Comparison of ENCODE assay signal across 22 cellular contexts in the genomic region with DNA sequence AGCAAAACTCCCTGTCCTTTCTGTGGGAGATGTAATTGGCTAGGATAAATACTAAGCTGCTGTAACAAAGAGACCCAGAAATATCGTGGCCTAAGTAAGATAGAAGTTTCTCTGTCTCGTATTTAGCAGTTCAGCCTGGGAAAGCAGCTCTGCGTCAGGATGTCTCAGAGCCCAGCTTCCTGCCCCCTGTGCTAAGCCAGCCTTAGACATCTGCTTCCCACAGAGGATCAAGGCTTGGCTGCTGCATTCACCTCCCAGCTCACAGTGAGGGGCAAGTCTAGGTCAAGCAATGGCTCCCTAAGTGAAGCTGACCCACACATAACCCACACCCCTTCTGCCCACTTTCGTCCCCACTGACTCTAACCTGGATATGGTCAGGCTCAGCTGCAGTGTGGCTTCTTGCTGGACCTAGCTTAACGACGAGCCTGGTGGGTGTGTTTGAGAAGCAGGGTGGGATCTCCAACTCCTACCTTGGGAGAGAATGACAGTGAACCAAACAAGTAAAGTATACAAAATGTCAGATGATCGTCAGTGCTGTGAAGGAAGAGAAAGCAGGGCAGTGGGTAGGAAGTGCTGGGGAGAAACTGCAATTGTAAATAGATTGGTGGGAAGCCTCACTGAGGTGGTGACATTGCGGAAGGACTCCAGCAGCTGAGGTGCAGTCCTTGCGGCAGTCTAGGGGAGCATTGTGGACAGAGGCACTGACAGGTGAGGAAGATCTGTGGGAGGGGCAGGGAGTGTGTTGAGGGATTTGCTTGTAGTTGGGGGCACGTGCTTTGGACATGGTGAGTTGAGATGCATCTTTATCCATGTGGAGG.
DNase-seq lines count a peak whose midpoint lies in the region; ATAC-seq and TF ChIP-seq lines count a peak whose summit lies in the region.
"Had no signal": no experiment of that assay in that cellular context is flagged by ENCODE, and none has a peak within 500 bp of the region (broad histone marks: within the 10 kb centered on the region; RNA-seq: fewer than 3 reads in every experiment).

No MANE protein-coding gene starts in this region.

- peak overlapping the region in 1 of 2 donors; percentile 1 for H3K27ac Mint-ChIP-seq in natural killer cell treated with Interleukin-12 subunit alpha and Interleukin-12 subunit beta and Interleukin-15 and Interleukin-18, amount 100 ng/mL, for 72 hours
- H3K27ac Mint-ChIP-seq: activated CD4-positive, alpha-beta memory T cell treated with anti-CD3 and anti-CD28 coated beads, Interleukin-2, amount 10 ng/mL, durations not matched to agents 7 days and 5 days; activated naive CD4-positive, alpha-beta T cell treated with anti-CD3 and anti-CD28 coated beads, Interleukin-2, amount 10 ng/mL, durations not matched to agents 7 days and 5 days; activated T-cell treated with anti-CD3 and anti-CD28 coated beads, Interleukin-2, amount 50 U/mL, for 24 hours; HFFc6; WTC11 had no signal

- no peaks in the 10 kb centered on the region for H3K36me3 Mint-ChIP-seq in natural killer cell treated with Interleukin-12 subunit alpha and Interleukin-12 subunit beta and Interleukin-15 and Interleukin-18, amount 100 ng/mL, for 72 hours
- H3K36me3 Mint-ChIP-seq: activated naive CD4-positive, alpha-beta T cell treated with anti-CD3 and anti-CD28 coated beads, Interleukin-2, amount 10 ng/mL, durations not matched to agents 7 days and 5 days; WTC11 had no signal

- peaks cover 24 to 32% of the 10 kb centered on the region in 2 donors for H3K4me1 Mint-ChIP-seq in natural killer cell treated with Interleukin-12 subunit alpha and Interleukin-12 subunit beta and Interleukin-15 and Interleukin-18, amount 100 ng/mL, for 72 hours (ENCODE audit: low read depth in 2 of 2)
- H3K4me1 Mint-ChIP-seq: stimulated activated naive CD8-positive, alpha-beta T cell treated with anti-CD3 and anti-CD28 coated beads, Interleukin-15, amount 100 ng/mL, for 72 hours had no signal

- peak in 4 of 8 donors; percentile 7 to 48 (median 34) for ATAC-seq in heart right ventricle
- ATAC-seq in natural killer cell treated with Interleukin-12 subunit alpha and Interleukin-12 subunit beta and Interleukin-15 and Interleukin-18, amount 100 ng/mL, for 72 hours = peak; percentile 27 to 53
- ATAC-seq in GM21825 (IDR thresholded peaks at IDR 0.05; ENCODE audit: unreplicated experiment) = no peak
- ATAC-seq: left colon; mucosa of descending colon; stimulated activated naive CD8-positive, alpha-beta T cell treated with anti-CD3 and anti-CD28 coated beads, Interleukin-15, amount 100 ng/mL, for 72 hours had no signal

- TF ChIP-seq CTCF in heart right ventricle (IDR thresholded peaks at IDR 0.05) = no peak

- H3K27me3 Mint-ChIP-seq in natural killer cell treated with Interleukin-12 subunit alpha and Interleukin-12 subunit beta and Interleukin-15 and Interleukin-18, amount 100 ng/mL, for 72 hours = peaks cover 42 to 54% of the 10 kb centered on the region in 2 donors

- no peaks in the 10 kb centered on the region for H3K36me3 ChIP-seq in heart right ventricle
- H3K36me3 ChIP-seq: ascending aorta had no signal

- no peak overlapping the region for H3K4me3 ChIP-seq in heart right ventricle
- H3K4me3 ChIP-seq: ascending aorta, coronary artery, mucosa of descending colon had no signal

- no peak for DNase-seq in heart right ventricle
- DNase-seq in cardiac septum (ENCODE audit: low spot score) = no peak
- DNase-seq in dermis blood vessel endothelial cell = peak; percentile 11
- DNase-seq in natural killer cell treated with Interleukin-12 subunit alpha and Interleukin-12 subunit beta and Interleukin-15 and Interleukin-18, amount 100 ng/mL, for 72 hours (ENCODE audit: low spot score) = no peak
- no peak for DNase-seq in amniotic stem cell (lab: John Stamatoyannopoulos, UW)
- DNase-seq in NCI-H2171 (lab: John Stamatoyannopoulos, UW) = no peak
- DNase-seq in AG20443 (ENCODE audit: low spot score) = no peak
- DNase-seq: activated CD4-positive, alpha-beta memory T cell treated with anti-CD3 and anti-CD28 coated beads, Interleukin-2, amount 10 ng/mL, durations not matched to agents 7 days and 5 days; activated naive CD4-positive, alpha-beta T cell treated with anti-CD3 and anti-CD28 coated beads, Interleukin-2, amount 10 ng/mL, durations not matched to agents 7 days and 5 days; activated T-cell treated with anti-CD3 and anti-CD28 coated beads, Interleukin-2, amount 50 U/mL, for 24 hours; C1 segment of cervical spinal cord; DMS153; HFFc6; left colon; mucosa of descending colon; NCI-H146; NCI-H774; stimulated activated naive CD8-positive, alpha-beta T cell treated with anti-CD3 and anti-CD28 coated beads, Interleukin-15, amount 100 ng/mL, for 72 hours had no signal

- 65 to 73% methylated on average over 10 of the region's 10 CpGs for WGBS in heart right ventricle, 2 donors

- peak overlapping the region in 9 of 10 donors; percentile 17 to 73 (median 53) for H3K27ac ChIP-seq in heart right ventricle
- H3K27ac ChIP-seq: ascending aorta, coronary artery had no signal

- intact Hi-C loops in heart right ventricle (cut with DNase I) (no loop called here), cardiac septum (cut with DNase I) (no loop called here)

- no peaks in the 10 kb centered on the region for H3K27me3 ChIP-seq in heart right ventricle
- H3K27me3 ChIP-seq: ascending aorta had no signal

- H3K9me3 Mint-ChIP-seq in natural killer cell treated with Interleukin-12 subunit alpha and Interleukin-12 subunit beta and Interleukin-15 and Interleukin-18, amount 100 ng/mL, for 72 hours = no peaks in the 10 kb centered on the region
- H3K9me3 Mint-ChIP-seq: activated CD4-positive, alpha-beta memory T cell treated with anti-CD3 and anti-CD28 coated beads, Interleukin-2, amount 10 ng/mL, durations not matched to agents 7 days and 5 days; activated naive CD4-positive, alpha-beta T cell treated with anti-CD3 and anti-CD28 coated beads, Interleukin-2, amount 10 ng/mL, durations not matched to agents 7 days and 5 days; activated T-cell treated with anti-CD3 and anti-CD28 coated beads, Interleukin-2, amount 50 U/mL, for 24 hours; HFFc6; stimulated activated naive CD8-positive, alpha-beta T cell treated with anti-CD3 and anti-CD28 coated beads, Interleukin-15, amount 100 ng/mL, for 72 hours had no signal

- peaks cover 0 to 5% (median 0%) of the 10 kb centered on the region in 11 donors for H3K9me3 ChIP-seq in heart right ventricle
- H3K9me3 ChIP-seq: ascending aorta, mucosa of descending colon had no signal

- H3K4me3 Mint-ChIP-seq in natural killer cell treated with Interleukin-12 subunit alpha and Interleukin-12 subunit beta and Interleukin-15 and Interleukin-18, amount 100 ng/mL, for 72 hours = peak overlapping the region; percentile 74
- H3K4me3 Mint-ChIP-seq: activated CD4-positive, alpha-beta memory T cell treated with anti-CD3 and anti-CD28 coated beads, Interleukin-2, amount 10 ng/mL, durations not matched to agents 7 days and 5 days; activated naive CD4-positive, alpha-beta T cell treated with anti-CD3 and anti-CD28 coated beads, Interleukin-2, amount 10 ng/mL, durations not matched to agents 7 days and 5 days; activated T-cell treated with anti-CD3 and anti-CD28 coated beads, Interleukin-2, amount 50 U/mL, for 24 hours; HFFc6; stimulated activated naive CD8-positive, alpha-beta T cell treated with anti-CD3 and anti-CD28 coated beads, Interleukin-15, amount 100 ng/mL, for 72 hours; WTC11 had no signal

- peaks cover 0 to 67% (median 46%) of the 10 kb centered on the region in 9 donors for H3K4me1 ChIP-seq in heart right ventricle
- H3K4me1 ChIP-seq: ascending aorta had no signal
